8 cellular contexts compared by ENCODE assay signal in the genomic region with DNA sequence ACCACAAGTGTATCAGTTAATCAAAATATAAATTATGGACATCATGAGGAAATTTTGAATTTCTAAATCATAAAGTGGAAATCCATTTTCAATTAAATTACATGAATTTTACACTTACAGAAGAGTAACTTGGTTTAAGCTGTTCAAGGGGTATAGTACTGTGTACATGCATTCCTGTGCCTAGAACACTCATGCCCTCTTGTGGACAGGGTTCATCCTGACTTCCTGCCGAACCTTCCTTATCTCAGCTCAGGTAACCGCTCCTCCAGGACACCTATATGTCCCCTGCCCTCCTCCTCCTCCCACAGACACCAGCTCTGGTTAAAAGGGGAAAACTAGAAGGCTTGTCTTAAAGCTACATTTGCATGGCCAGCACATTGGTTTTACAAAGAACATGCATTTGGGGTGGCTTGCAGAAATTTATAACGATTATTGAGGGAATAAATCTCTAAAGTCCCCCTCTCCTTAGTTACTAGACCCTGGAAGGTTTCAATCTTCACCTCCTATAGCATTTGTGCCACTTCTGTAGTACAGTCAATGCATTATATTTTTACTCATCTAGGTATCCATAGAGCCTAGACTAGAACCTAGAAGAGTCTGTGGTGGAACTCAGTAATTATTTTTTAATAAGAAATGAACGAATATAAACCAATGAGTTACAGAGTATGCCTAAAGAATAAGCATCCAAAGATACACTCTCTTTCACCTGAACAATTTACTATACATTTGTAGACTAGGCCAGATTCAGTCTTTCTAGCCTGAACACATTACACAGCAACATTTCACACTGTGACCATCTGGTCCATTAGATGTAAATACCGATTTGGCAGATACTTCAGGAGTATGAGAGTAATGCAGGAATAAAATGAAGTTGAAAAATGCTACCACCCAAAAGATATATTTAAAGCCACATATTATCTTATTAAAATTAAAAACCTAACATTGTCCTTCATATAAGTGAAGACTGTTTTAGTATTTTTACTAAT.
DNase-seq lines count a peak whose midpoint lies in the region; ATAC-seq and TF ChIP-seq lines count a peak whose summit lies in the region.

No MANE protein-coding gene starts in this region.

- H3K4me3 ChIP-seq in colonic mucosa (no peak overlapping the region), osteoblast (ENCODE audit: insufficient read depth, low read length) (no peak overlapping the region), ovary (no peak overlapping the region)

- ATAC-seq in GM19463 (IDR thresholded peaks at IDR 0.05; ENCODE audit: unreplicated experiment) = peak; percentile 80
- peak; percentile 54 for ATAC-seq in HG03558 (IDR thresholded peaks at IDR 0.05; ENCODE audit: extremely low read depth, unreplicated experiment)
- no peak for ATAC-seq in omental fat pad (ENCODE audit: low FRiP score)

- H3K27ac ChIP-seq in colonic mucosa (no peak overlapping the region), osteoblast (ENCODE audit: low read depth, low read length) (no peak overlapping the region), ovary (no peak overlapping the region)

- H3K79me2 ChIP-seq in osteoblast (ENCODE audit: insufficient read depth, low read length) = no peaks in the 10 kb centered on the region

- TF ChIP-seq CTCF in colonic mucosa (IDR thresholded peaks at IDR 0.05) (peak; percentile 40), osteoblast (IDR thresholded peaks at IDR 0.05; ENCODE audit: extremely low read depth, low read depth, low read length) (peak; percentile 61), ovary (IDR thresholded peaks at IDR 0.05) (no peak), omental fat pad (IDR thresholded peaks at IDR 0.05) (no peak)

- H3K4me1 ChIP-seq in colonic mucosa = no peaks in the 10 kb centered on the region
- no peaks in the 10 kb centered on the region for H3K4me1 ChIP-seq in osteoblast (ENCODE audit: insufficient read depth, low read length)
- H3K4me1 ChIP-seq in ovary (ENCODE audit: insufficient read depth) = no peaks in the 10 kb centered on the region

- TF ChIP-seq POLR2A in ovary (IDR thresholded peaks at IDR 0.05) = no peak

- 61 to 70% (median 66%) methylated on average over 5 of the region's 5 CpGs for WGBS in ovary, 3 donors

- TF ChIP-seq EP300 in ovary (IDR thresholded peaks at IDR 0.05) = no peak

- H3K9me3 ChIP-seq in colonic mucosa (no peaks in the 10 kb centered on the region), osteoblast (ENCODE audit: low read depth, low read length) (no peaks in the 10 kb centered on the region), ovary (no peaks in the 10 kb centered on the region)

- H4K20me1 ChIP-seq in osteoblast (ENCODE audit: insufficient read depth, low read length) = no peaks in the 10 kb centered on the region

- H3K27me3 ChIP-seq in colonic mucosa = no peaks in the 10 kb centered on the region
- peaks cover 18% of the 10 kb centered on the region for H3K27me3 ChIP-seq in osteoblast (ENCODE audit: insufficient read depth, low read length)
- H3K27me3 ChIP-seq in ovary = no peaks in the 10 kb centered on the region

- H3K36me3 ChIP-seq in colonic mucosa = no peaks in the 10 kb centered on the region
- H3K36me3 ChIP-seq in osteoblast (ENCODE audit: insufficient read depth, low read length) = no peaks in the 10 kb centered on the region
- no peaks in the 10 kb centered on the region for H3K36me3 ChIP-seq in ovary

- no peak overlapping the region for H2AFZ ChIP-seq in osteoblast (ENCODE audit: low read length)

- intact Hi-C loops in colonic mucosa (cut with DNase I) = no loop called here
- intact Hi-C loops in ovary (cut with DNase I) = no loop called here

- no peak overlapping the region for H3K4me2 ChIP-seq in osteoblast (ENCODE audit: insufficient read depth, low read length)

- DNase-seq in ELF-1 (ENCODE audit: low read depth, low spot score) (peak; percentile 70), NCI-H748 treated with DMSO at 0.1 percent for 48 hours (lab: John Stamatoyannopoulos, UW) (peak; percentile 59), colonic mucosa (peak; percentile 28), osteoblast (ENCODE audit: insufficient read length, low spot score, missing footprints) (no peak), ovary (no peak), omental fat pad (ENCODE audit: low spot score) (no peak)

- H3K9ac ChIP-seq in colonic mucosa (ENCODE audit: low read depth in 2 of 2, low read length in 2 of 2) = no peak overlapping the region

Comparison
In these comparisons a context has a peak if more than half of its experiments do, and no peak if none do; other contexts are left out.
1. DNase-seq: peak in ELF-1 (single experiment), NCI-H748 treated with DMSO at 0.1 percent for 48 hours (single experiment) and colonic mucosa (single experiment); none in osteoblast (single experiment), ovary (0 of 5) and omental fat pad (single experiment).
2. CTCF ChIP-seq: peak in colonic mucosa (single experiment) and osteoblast (single experiment); none in ovary (0 of 3) and omental fat pad (0 of 3).